14 cellular contexts compared by ENCODE assay signal in genomic region chr10:13877154-13877909, GRCh38.
DNase-seq lines count a peak whose midpoint lies in the region; TF ChIP-seq lines count a peak whose summit lies in the region.
"Had no signal": no experiment of that assay in that cellular context is flagged by ENCODE, and none has a peak within 500 bp of the region (broad histone marks: within the 10 kb centered on the region; RNA-seq: fewer than 3 reads in every experiment).

No MANE protein-coding gene starts in this region.

- H3K4me3 ChIP-seq in AG10803 (ENCODE audit: low read length), result no peak overlapping the region; the same call in 1 of the 2 replicates
- no peak overlapping the region for H3K4me3 ChIP-seq in cardiac fibroblast (replicated peaks in 1 of 2; ENCODE audit: low read depth in 2 of 2, low read length in 2 of 2)
- H3K4me3 ChIP-seq in right atrium auricular region, result peak overlapping the region in 1 of 2 donors; percentile 15
- no peak overlapping the region for H3K4me3 ChIP-seq in trophoblast cell (ENCODE audit: low read depth, low read length)

- H3K14ac ChIP-seq in trophoblast cell (ENCODE audit: low read length), result no peak overlapping the region
- no peak overlapping the region for H3K14ac ChIP-seq in H9 (ENCODE audit: insufficient read depth, low read length)

- H4K20me1 ChIP-seq in H9 (ENCODE audit: control insufficient read depth, insufficient read depth, insufficient read length), result no peaks in the 10 kb centered on the region

- H3K4ac ChIP-seq in trophoblast cell (ENCODE audit: low read depth, low read length) (no peak overlapping the region), H9 (ENCODE audit: low read depth, low read length) (no peak overlapping the region)

- no peak overlapping the region for H3K56ac ChIP-seq in H9 (ENCODE audit: insufficient read length, low read depth, low read length)

- no peak overlapping the region for H2BK12ac ChIP-seq in trophoblast cell (ENCODE audit: low read length)
- no peak overlapping the region for H2BK12ac ChIP-seq in H9 (ENCODE audit: insufficient read length, low read depth, low read length)

- peak overlapping the region; percentile 78 to 82 for H3K27ac ChIP-seq in right atrium auricular region
- H3K27ac ChIP-seq in trophoblast cell (ENCODE audit: low read depth, low read length), result no peak overlapping the region
- no peak overlapping the region for H3K27ac ChIP-seq in H9 (ENCODE audit: insufficient read length, low read depth, low read length)
- H3K27ac ChIP-seq: parathyroid adenoma had no signal

- H3K79me1 ChIP-seq in trophoblast cell (ENCODE audit: low read length), result peaks cover under 1% of the 10 kb centered on the region
- peaks cover under 1% of the 10 kb centered on the region for H3K79me1 ChIP-seq in H9 (ENCODE audit: insufficient read depth, low read depth, low read length, poor library complexity, severe bottlenecking)

- no peak overlapping the region for H2BK15ac ChIP-seq in H9 (ENCODE audit: low read depth, low read length)

- H3K23ac ChIP-seq in trophoblast cell (ENCODE audit: low read length) (no peak overlapping the region), H9 (ENCODE audit: insufficient read length, low read depth, low read length) (no peak overlapping the region)

- peak overlapping the region in 1 of 3 experiments; percentile 58; a peak in 3 of 7 replicates for H3K27ac Mint-ChIP-seq in H9

- H4K8ac ChIP-seq in trophoblast cell (ENCODE audit: low read depth, low read length) (peak overlapping the region; percentile 35), H9 (replicated peaks; ENCODE audit: insufficient read length, low read depth, low read length) (no peak overlapping the region)

- no peaks in the 10 kb centered on the region for H3K23me2 ChIP-seq in H9 (ENCODE audit: insufficient read length, low read depth, low read length, poor library complexity, severe bottlenecking)

- H3K18ac ChIP-seq in trophoblast cell (ENCODE audit: low read length) (no peak overlapping the region), H9 (ENCODE audit: insufficient read length, low read depth, low read length) (no peak overlapping the region)

- no peak overlapping the region for H3K9ac ChIP-seq in trophoblast cell (ENCODE audit: low read length)
- no peak overlapping the region for H3K9ac ChIP-seq in H9 (ENCODE audit: extremely low read depth, insufficient read length, low read length)
- H3K9ac ChIP-seq: parathyroid adenoma had no signal

- H3K9me3 ChIP-seq in right atrium auricular region, result no peaks in the 10 kb centered on the region
- H3K9me3 ChIP-seq in trophoblast cell (ENCODE audit: insufficient read depth, low read depth, low read length), result no peaks in the 10 kb centered on the region
- no peaks in the 10 kb centered on the region for H3K9me3 ChIP-seq in H9 (ENCODE audit: control insufficient read depth, low read depth, low read length)

- no peak overlapping the region for H3K4me3 Mint-ChIP-seq in H9

- DNase-seq in AG10803 (ENCODE audit: low read depth) (peak; percentile 90), cardiac fibroblast (ENCODE audit: low read depth in 2 of 2) (peak; percentile 55 to 69), right atrium auricular region (ENCODE audit: low spot score) (peak; percentile 90), trophoblast cell (no peak), H9 (no peak), dedifferentiated amniotic fluid mesenchymal stem cell (ENCODE audit: extremely low spot score) (no peak), NCI-H1105 treated with DMSO at 0.1 percent for 48 hours (lab: John Stamatoyannopoulos, UW) (no peak)
- no peak for DNase-seq in activated naive CD4-positive, alpha-beta T cell (lab: John Stamatoyannopoulos, UW)
- DNase-seq: ACHN, amygdala, DND-41, islet precursor cell, NCI-H2227 treated with DMSO at 0.1 percent for 48 hours had no signal

- H2BK5ac ChIP-seq in trophoblast cell (ENCODE audit: low read depth, low read length, poor library complexity) (no peak overlapping the region), H9 (ENCODE audit: insufficient read length, low read length) (no peak overlapping the region)

- H3K27me3 ChIP-seq in right atrium auricular region, result no peaks in the 10 kb centered on the region
- H3K27me3 ChIP-seq in trophoblast cell (ENCODE audit: insufficient read depth, low read length), result no peaks in the 10 kb centered on the region
- H3K27me3 ChIP-seq in H9 (ENCODE audit: insufficient read depth, low read length), result no peaks in the 10 kb centered on the region

- H3K4me2 ChIP-seq in trophoblast cell (ENCODE audit: low read length) (no peak overlapping the region), H9 (ENCODE audit: insufficient read depth, insufficient read length, low read length) (no peak overlapping the region)

- no peak overlapping the region for H2AFZ ChIP-seq in trophoblast cell (ENCODE audit: insufficient read depth, low read length, poor library complexity)
- H2AFZ ChIP-seq in H9 (ENCODE audit: low read length), result no peak overlapping the region
- H2AFZ ChIP-seq: parathyroid adenoma had no signal

- H3K4me1 ChIP-seq in right atrium auricular region (peaks cover 0 to 62% of the 10 kb centered on the region in 2 donors), trophoblast cell (ENCODE audit: control insufficient read depth in 1 of 2, insufficient read depth in 2 of 2, low read length in 2 of 2) (peaks cover 8 to 15% of the 10 kb centered on the region in 2 experiments), H9 (ENCODE audit: insufficient read depth, low read length) (peaks cover 5% of the 10 kb centered on the region; the same call in 1 of the 2 replicates)
- H3K4me1 ChIP-seq: parathyroid adenoma had no signal

- no peak overlapping the region for H3T11ph ChIP-seq in H9 (ENCODE audit: low read length)

- H3K9me3 Mint-ChIP-seq in H9, result no peaks in the 10 kb centered on the region

- TF ChIP-seq CTCF in AG10803 (conservative IDR thresholded peaks at IDR 0.05; ENCODE audit: low read length), result no peak
- TF ChIP-seq CTCF in cardiac fibroblast (IDR thresholded peaks at IDR 0.05; ENCODE audit: low read depth, low read length), result no peak
- no peak for TF ChIP-seq CTCF in right atrium auricular region (IDR thresholded peaks at IDR 0.05)
- no peak for TF ChIP-seq CTCF in H9 (conservative IDR thresholded peaks at IDR 0.05)

- H3K79me2 ChIP-seq in trophoblast cell (ENCODE audit: control insufficient read depth, insufficient read depth, low read length, poor library complexity) (no peaks in the 10 kb centered on the region), H9 (ENCODE audit: insufficient read depth, low read length) (peaks cover 10% of the 10 kb centered on the region; the same call in 1 of the 2 replicates)
- H3K79me2 ChIP-seq: parathyroid adenoma had no signal

- H3K4me1 Mint-ChIP-seq in H9, result peaks cover 12 to 20% of the 10 kb centered on the region in 2 experiments

- H3K36me3 Mint-ChIP-seq in H9 (ENCODE audit: insufficient read depth in 1 of 3, low read depth in 3 of 3), result no peaks in the 10 kb centered on the region

- H4K91ac ChIP-seq in trophoblast cell (ENCODE audit: low read depth, low read length) (no peak overlapping the region), H9 (ENCODE audit: insufficient read length, low read depth, low read length) (no peak overlapping the region)

- H3K27me3 Mint-ChIP-seq in H9 (ENCODE audit: low read depth), result no peaks in the 10 kb centered on the region

- H3K36me3 ChIP-seq in right atrium auricular region (no peaks in the 10 kb centered on the region), trophoblast cell (ENCODE audit: control insufficient read depth in 1 of 2, insufficient read depth in 2 of 2, low read length in 2 of 2) (no peaks in the 10 kb centered on the region)

- H4K12ac ChIP-seq in trophoblast cell (ENCODE audit: low read depth, low read length), result no peak overlapping the region

- H2BK20ac ChIP-seq in H9 (ENCODE audit: low read depth, low read length, poor library complexity, severe bottlenecking), result no peak overlapping the region

- H4K5ac ChIP-seq in H9 (ENCODE audit: insufficient read length, low read depth, low read length), result no peak overlapping the region

- WGBS in trophoblast cell (ENCODE audit: extremely low coverage, insufficient coverage, insufficient read length), result no CpG with 5 or more reads among the region's 11 CpGs
- WGBS in H9 (ENCODE audit: extremely low coverage, insufficient read length, low lambda C conversion rate), result no CpG with 5 or more reads among the region's 11 CpGs

- H2AK5ac ChIP-seq in trophoblast cell (ENCODE audit: low read length), result no peak overlapping the region
- H2AK5ac ChIP-seq in H9 (ENCODE audit: insufficient read length, low read length), result no peak overlapping the region

- H2BK120ac ChIP-seq in trophoblast cell (ENCODE audit: insufficient read depth, low read length, poor library complexity), result no peak overlapping the region
- H2BK120ac ChIP-seq in H9 (ENCODE audit: low read depth, low read length, poor library complexity, severe bottlenecking), result no peak overlapping the region

Comparison
In these comparisons a context has a peak if more than half of its experiments do, and no peak if none do; other contexts are left out.
1. DNase-seq: peak in AG10803 (single experiment), cardiac fibroblast (2 of 2) and right atrium auricular region (single experiment); none in trophoblast cell (0 of 2), H9 (single experiment), dedifferentiated amniotic fluid mesenchymal stem cell (single experiment), activated naive CD4-positive, alpha-beta T cell (0 of 4) and NCI-H1105 treated with DMSO at 0.1 percent for 48 hours (single experiment).
2. H3K27ac ChIP-seq: peak in right atrium auricular region (2 of 2); none in trophoblast cell (single experiment) and H9 (single experiment).